1 cellular context compared by ENCODE assay signal in the genomic region with DNA sequence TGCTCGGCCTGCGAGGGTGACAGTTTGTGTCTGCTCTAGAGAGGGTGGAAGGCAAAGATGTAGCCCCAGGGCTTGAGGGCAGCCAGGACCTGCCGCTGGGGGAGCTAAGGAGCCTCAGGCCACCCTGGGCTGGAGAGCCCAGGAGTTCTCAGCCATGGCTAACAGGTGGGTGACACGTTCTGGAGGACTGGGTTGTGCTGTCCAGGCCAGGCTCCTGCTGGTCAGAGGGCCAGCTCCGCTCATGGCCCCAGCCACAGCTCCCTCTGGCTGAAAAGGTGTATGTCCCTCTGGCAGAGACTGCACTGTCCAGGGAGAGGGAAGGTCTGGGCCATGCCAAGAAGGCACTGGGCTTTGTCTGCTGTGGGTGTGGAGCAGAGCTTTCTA.
TF ChIP-seq lines count a peak whose summit lies in the region.

No MANE protein-coding gene starts in this region.

TF ChIP-seq in GM12878, 131 proteins besides CTCF, POLR2A, EP300 and RAD21 (continued from another document):
- TF ChIP-seq, protein P1, sequence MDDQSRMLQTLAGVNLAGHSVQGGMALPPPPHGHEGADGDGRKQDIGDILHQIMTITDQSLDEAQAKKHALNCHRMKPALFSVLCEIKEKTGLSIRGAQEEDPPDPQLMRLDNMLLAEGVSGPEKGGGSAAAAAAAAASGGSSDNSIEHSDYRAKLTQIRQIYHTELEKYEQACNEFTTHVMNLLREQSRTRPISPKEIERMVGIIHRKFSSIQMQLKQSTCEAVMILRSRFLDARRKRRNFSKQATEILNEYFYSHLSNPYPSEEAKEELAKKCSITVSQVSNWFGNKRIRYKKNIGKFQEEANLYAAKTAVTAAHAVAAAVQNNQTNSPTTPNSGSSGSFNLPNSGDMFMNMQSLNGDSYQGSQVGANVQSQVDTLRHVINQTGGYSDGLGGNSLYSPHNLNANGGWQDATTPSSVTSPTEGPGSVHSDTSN (IDR thresholded peaks at IDR 0.05; ENCODE audit: insufficient replicate concordance, low read depth, low read length), result no peak
- TF ChIP-seq, protein P2, sequence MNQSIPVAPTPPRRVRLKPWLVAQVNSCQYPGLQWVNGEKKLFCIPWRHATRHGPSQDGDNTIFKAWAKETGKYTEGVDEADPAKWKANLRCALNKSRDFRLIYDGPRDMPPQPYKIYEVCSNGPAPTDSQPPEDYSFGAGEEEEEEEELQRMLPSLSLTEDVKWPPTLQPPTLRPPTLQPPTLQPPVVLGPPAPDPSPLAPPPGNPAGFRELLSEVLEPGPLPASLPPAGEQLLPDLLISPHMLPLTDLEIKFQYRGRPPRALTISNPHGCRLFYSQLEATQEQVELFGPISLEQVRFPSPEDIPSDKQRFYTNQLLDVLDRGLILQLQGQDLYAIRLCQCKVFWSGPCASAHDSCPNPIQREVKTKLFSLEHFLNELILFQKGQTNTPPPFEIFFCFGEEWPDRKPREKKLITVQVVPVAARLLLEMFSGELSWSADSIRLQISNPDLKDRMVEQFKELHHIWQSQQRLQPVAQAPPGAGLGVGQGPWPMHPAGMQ (IDR thresholded peaks at IDR 0.05; ENCODE audit: borderline replicate concordance), result no peak
- no peak for TF ChIP-seq NR2F1 (conservative IDR thresholded peaks at IDR 0.05)
- TF ChIP-seq, protein P3, sequence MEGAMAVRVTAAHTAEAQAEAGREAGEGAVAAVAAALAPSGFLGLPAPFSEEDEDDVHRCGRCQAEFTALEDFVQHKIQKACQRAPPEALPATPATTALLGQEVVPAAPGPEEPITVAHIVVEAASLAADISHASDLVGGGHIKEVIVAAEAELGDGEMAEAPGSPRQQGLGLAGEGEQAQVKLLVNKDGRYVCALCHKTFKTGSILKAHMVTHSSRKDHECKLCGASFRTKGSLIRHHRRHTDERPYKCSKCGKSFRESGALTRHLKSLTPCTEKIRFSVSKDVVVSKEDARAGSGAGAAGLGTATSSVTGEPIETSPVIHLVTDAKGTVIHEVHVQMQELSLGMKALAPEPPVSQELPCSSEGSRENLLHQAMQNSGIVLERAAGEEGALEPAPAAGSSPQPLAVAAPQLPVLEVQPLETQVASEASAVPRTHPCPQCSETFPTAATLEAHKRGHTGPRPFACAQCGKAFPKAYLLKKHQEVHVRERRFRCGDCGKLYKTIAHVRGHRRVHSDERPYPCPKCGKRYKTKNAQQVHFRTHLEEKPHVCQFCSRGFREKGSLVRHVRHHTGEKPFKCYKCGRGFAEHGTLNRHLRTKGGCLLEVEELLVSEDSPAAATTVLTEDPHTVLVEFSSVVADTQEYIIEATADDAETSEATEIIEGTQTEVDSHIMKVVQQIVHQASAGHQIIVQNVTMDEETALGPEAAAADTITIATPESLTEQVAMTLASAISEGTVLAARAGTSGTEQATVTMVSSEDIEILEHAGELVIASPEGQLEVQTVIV (IDR thresholded peaks at IDR 0.05; ENCODE audit: borderline replicate concordance, partially characterized antibody), result no peak
